Comparison of ENCODE assay signal across 21 cellular contexts in the genomic region with DNA sequence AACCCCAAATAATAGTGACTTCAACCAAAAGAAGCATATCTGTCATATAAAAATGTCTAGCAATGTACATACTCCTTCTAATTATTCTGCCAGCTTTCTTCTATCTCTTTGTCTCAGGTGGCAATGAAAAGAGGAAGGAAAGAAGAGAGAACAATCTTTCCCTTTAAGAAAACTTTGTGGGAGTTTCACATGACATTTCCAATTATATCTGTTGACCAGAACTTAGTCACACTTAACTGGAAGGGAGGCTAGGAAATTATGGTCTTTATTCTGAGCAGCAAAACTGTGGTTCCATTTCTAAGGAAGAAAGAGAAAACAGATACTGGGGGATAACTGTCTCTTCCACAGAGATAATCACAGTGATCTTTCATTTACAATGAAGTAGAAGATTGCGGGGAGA. TPM values are rescaled to one million over a fixed set of nuclear protein-coding genes. Genes with fewer than 3 reads are reported as not detected.
DNase-seq lines count a peak whose midpoint lies in the region; ATAC-seq and TF ChIP-seq lines count a peak whose summit lies in the region.
"Had no signal": no experiment of that assay in that cellular context is flagged by ENCODE, and none has a peak within 500 bp of the region (broad histone marks: within the 10 kb centered on the region; RNA-seq: fewer than 3 reads in every experiment).

No MANE protein-coding gene starts in this region.

- WGBS in transverse colon (ENCODE audit: low coverage in 1 of 2), 2 donors = 71% methylated on average over 1 of the region's 1 CpG; no CpG with 5 or more reads in 1 of the 2 donors
- 80 to 97% (median 92%) methylated on average over 1 of the region's 1 CpG for WGBS in adrenal gland, 4 donors

- H3K27ac Mint-ChIP-seq in stimulated activated naive CD8-positive, alpha-beta T cell treated with anti-CD3 and anti-CD28 coated beads, Interleukin-15, Interleukin-2, amounts not matched to agents 100 ng/mL and 50 ng/mL, for 24 hours = peak overlapping the region; percentile 68
- no peak overlapping the region for H3K27ac Mint-ChIP-seq in stimulated activated naive CD8-positive, alpha-beta T cell treated with anti-CD3 and anti-CD28 coated beads, Interleukin-15, amount 100 ng/mL, for 72 hours
- H3K27ac Mint-ChIP-seq in activated CD4-positive, alpha-beta memory T cell treated with anti-CD3 and anti-CD28 coated beads for 36 hours = peak overlapping the region; percentile 69
- H3K27ac Mint-ChIP-seq: activated naive CD4-positive, alpha-beta T cell treated with anti-CD3 and anti-CD28 coated beads, Interleukin-2, amount 10 ng/mL, durations not matched to agents 7 days and 5 days; CD8-positive, alpha-beta memory T cell; nephron progenitor cell; progenitor cell of endocrine pancreas had no signal

- POLR2A ChIA-PET in activated CD4-positive, alpha-beta memory T cell treated with anti-CD3 and anti-CD28 coated beads for 36 hours (lab: Charles Lee) = no interaction called here

- H3K4me1 ChIP-seq in tibial artery = peaks cover 0 to 16% (median 2%) of the 10 kb centered on the region in 4 donors
- H3K4me1 ChIP-seq in transverse colon = peaks cover 0 to 9% (median 1%) of the 10 kb centered on the region in 4 donors
- H3K4me1 ChIP-seq in adrenal gland (replicated peaks in 1 of 2) = no peaks in the 10 kb centered on the region

- no peak for TF ChIP-seq POLR2A in transverse colon (IDR thresholded peaks at IDR 0.05)
- TF ChIP-seq POLR2A in adrenal gland (IDR thresholded peaks at IDR 0.05) = no peak

- H3K4me3 Mint-ChIP-seq in stimulated activated naive CD8-positive, alpha-beta T cell treated with anti-CD3 and anti-CD28 coated beads, Interleukin-15, Interleukin-2, amounts not matched to agents 100 ng/mL and 50 ng/mL, for 24 hours = no peak overlapping the region
- H3K4me3 Mint-ChIP-seq in stimulated activated naive CD8-positive, alpha-beta T cell treated with anti-CD3 and anti-CD28 coated beads, Interleukin-15, amount 100 ng/mL, for 72 hours = no peak overlapping the region
- no peak overlapping the region for H3K4me3 Mint-ChIP-seq in activated CD4-positive, alpha-beta memory T cell treated with anti-CD3 and anti-CD28 coated beads for 36 hours
- H3K4me3 Mint-ChIP-seq: activated naive CD4-positive, alpha-beta T cell treated with anti-CD3 and anti-CD28 coated beads, Interleukin-2, amount 10 ng/mL, durations not matched to agents 7 days and 5 days; CD8-positive, alpha-beta memory T cell; nephron progenitor cell had no signal

- H3K36me3 Mint-ChIP-seq in stimulated activated naive CD8-positive, alpha-beta T cell treated with anti-CD3 and anti-CD28 coated beads, Interleukin-15, Interleukin-2, amounts not matched to agents 100 ng/mL and 50 ng/mL, for 24 hours (ENCODE audit: low read depth) = no peaks in the 10 kb centered on the region
- H3K36me3 Mint-ChIP-seq in activated CD4-positive, alpha-beta memory T cell treated with anti-CD3 and anti-CD28 coated beads for 36 hours = no peaks in the 10 kb centered on the region
- H3K36me3 Mint-ChIP-seq: activated naive CD4-positive, alpha-beta T cell treated with anti-CD3 and anti-CD28 coated beads, Interleukin-2, amount 10 ng/mL, durations not matched to agents 7 days and 5 days; CD8-positive, alpha-beta memory T cell had no signal

- no peaks in the 10 kb centered on the region for H3K9me3 ChIP-seq in tibial artery
- H3K9me3 ChIP-seq in transverse colon = no peaks in the 10 kb centered on the region
- no peaks in the 10 kb centered on the region for H3K9me3 ChIP-seq in adrenal gland (replicated peaks in 1 of 3)
- H3K9me3 ChIP-seq: MG63, SK-N-SH, thoracic aorta had no signal

- ATAC-seq in stimulated activated naive CD8-positive, alpha-beta T cell treated with anti-CD3 and anti-CD28 coated beads, Interleukin-15, amount 100 ng/mL, for 72 hours = no peak
- ATAC-seq in GM18520 (IDR thresholded peaks at IDR 0.05; ENCODE audit: unreplicated experiment) = no peak
- ATAC-seq: HepG2 had no signal

- no peaks in the 10 kb centered on the region for H3K27me3 ChIP-seq in tibial artery
- no peaks in the 10 kb centered on the region for H3K27me3 ChIP-seq in transverse colon
- no peaks in the 10 kb centered on the region for H3K27me3 ChIP-seq in adrenal gland
- H3K27me3 ChIP-seq: MG63 had no signal

- TF ChIP-seq CTCF in fibroblast of the aortic adventitia (IDR thresholded peaks at IDR 0.05; ENCODE audit: insufficient read depth, low read length) (no peak), tibial artery (IDR thresholded peaks at IDR 0.05) (no peak), transverse colon (IDR thresholded peaks at IDR 0.05) (no peak), adrenal gland (IDR thresholded peaks at IDR 0.05) (no peak)

- DNase-seq in stimulated activated naive CD8-positive, alpha-beta T cell treated with anti-CD3 and anti-CD28 coated beads, Interleukin-15, amount 100 ng/mL, for 72 hours = no peak
- no peak for DNase-seq in activated CD4-positive, alpha-beta memory T cell treated with anti-CD3 and anti-CD28 coated beads for 36 hours
- DNase-seq in fibroblast of the aortic adventitia (ENCODE audit: low read depth) (peak; percentile 6), tibial artery (no peak), transverse colon (no peak), adrenal gland (no peak)
- DNase-seq: activated CD4-positive, alpha-beta T cell treated with anti-CD3 and anti-CD28 coated beads for 4 hours; activated naive CD4-positive, alpha-beta T cell treated with anti-CD3 and anti-CD28 coated beads, Interleukin-2, amount 10 ng/mL, durations not matched to agents 7 days and 5 days; CD8-positive, alpha-beta memory T cell; MG63; NCI-H1694 treated with DMSO at 0.1 percent for 48 hours; NCI-H226; nephron progenitor cell; SK-N-SH; stimulated activated CD8-positive, alpha-beta memory T cell treated with anti-CD3 and anti-CD28 coated beads, Interleukin-4, amount 100 ng/mL, for 48 hours had no signal

- in situ Hi-C loops in transverse colon (cut with MboI; ENCODE audit: low pct_ligation_motif_present in 1 of 4, low pct_unique_long_range_greater_than_20kb in 1 of 4, low sequenced_read_pairs in 3 of 4) = loop anchor here in 1 of 4 donors (10.0 kb wide), 1 partner anchor 48 kb away; no protein-coding TSS in a partner anchor

- H3K9me3 Mint-ChIP-seq in stimulated activated naive CD8-positive, alpha-beta T cell treated with anti-CD3 and anti-CD28 coated beads, Interleukin-15, Interleukin-2, amounts not matched to agents 100 ng/mL and 50 ng/mL, for 24 hours = no peaks in the 10 kb centered on the region
- H3K9me3 Mint-ChIP-seq in stimulated activated naive CD8-positive, alpha-beta T cell treated with anti-CD3 and anti-CD28 coated beads, Interleukin-15, amount 100 ng/mL, for 72 hours = no peaks in the 10 kb centered on the region
- no peaks in the 10 kb centered on the region for H3K9me3 Mint-ChIP-seq in activated CD4-positive, alpha-beta memory T cell treated with anti-CD3 and anti-CD28 coated beads for 36 hours
- H3K9me3 Mint-ChIP-seq: activated naive CD4-positive, alpha-beta T cell treated with anti-CD3 and anti-CD28 coated beads, Interleukin-2, amount 10 ng/mL, durations not matched to agents 7 days and 5 days; CD8-positive, alpha-beta memory T cell had no signal

- no peak overlapping the region for H3K4me3 ChIP-seq in fibroblast of the aortic adventitia (ENCODE audit: low read depth, low read length)
- no peak overlapping the region for H3K4me3 ChIP-seq in tibial artery
- no peak overlapping the region for H3K4me3 ChIP-seq in transverse colon
- H3K4me3 ChIP-seq in adrenal gland = no peak overlapping the region
- H3K4me3 ChIP-seq: coronary artery, MG63, thoracic aorta had no signal

- H3K36me3 ChIP-seq in tibial artery (no peaks in the 10 kb centered on the region), transverse colon (no peaks in the 10 kb centered on the region), adrenal gland (replicated peaks in 1 of 2) (no peaks in the 10 kb centered on the region)
- H3K36me3 ChIP-seq: MG63, thoracic aorta had no signal

- peak overlapping the region; percentile 18 to 54 for H3K27ac ChIP-seq in tibial artery
- no peak overlapping the region for H3K27ac ChIP-seq in transverse colon
- no peak overlapping the region for H3K27ac ChIP-seq in adrenal gland

- peaks cover 19% of the 10 kb centered on the region for H3K4me1 Mint-ChIP-seq in stimulated activated naive CD8-positive, alpha-beta T cell treated with anti-CD3 and anti-CD28 coated beads, Interleukin-15, Interleukin-2, amounts not matched to agents 100 ng/mL and 50 ng/mL, for 24 hours (ENCODE audit: low read depth)
- H3K4me1 Mint-ChIP-seq in stimulated activated naive CD8-positive, alpha-beta T cell treated with anti-CD3 and anti-CD28 coated beads, Interleukin-15, amount 100 ng/mL, for 72 hours = no peaks in the 10 kb centered on the region
- H3K4me1 Mint-ChIP-seq in activated CD4-positive, alpha-beta memory T cell treated with anti-CD3 and anti-CD28 coated beads for 36 hours (ENCODE audit: low read depth) = peaks cover 13% of the 10 kb centered on the region
- H3K4me1 Mint-ChIP-seq: activated naive CD4-positive, alpha-beta T cell treated with anti-CD3 and anti-CD28 coated beads, Interleukin-2, amount 10 ng/mL, durations not matched to agents 7 days and 5 days; CD8-positive, alpha-beta memory T cell; nephron progenitor cell had no signal

- TF ChIP-seq EP300 in transverse colon (IDR thresholded peaks at IDR 0.05; ENCODE audit: low read depth) = no peak

- intact Hi-C loops in activated CD4-positive, alpha-beta memory T cell treated with anti-CD3 and anti-CD28 coated beads for 36 hours (cut with micrococcal nuclease) = no loop called here
- intact Hi-C loops in tibial artery (cut with DNase I; ENCODE audit: low total_unique reads) (no loop called here), transverse colon (cut with DNase I; ENCODE audit: low total_unique reads) (no loop called here), adrenal gland (cut with DNase I) (no loop called here)

- H3K27me3 Mint-ChIP-seq in stimulated activated naive CD8-positive, alpha-beta T cell treated with anti-CD3 and anti-CD28 coated beads, Interleukin-15, Interleukin-2, amounts not matched to agents 100 ng/mL and 50 ng/mL, for 24 hours = no peaks in the 10 kb centered on the region
- peaks cover 2% of the 10 kb centered on the region for H3K27me3 Mint-ChIP-seq in stimulated activated naive CD8-positive, alpha-beta T cell treated with anti-CD3 and anti-CD28 coated beads, Interleukin-15, amount 100 ng/mL, for 72 hours
- H3K27me3 Mint-ChIP-seq in activated CD4-positive, alpha-beta memory T cell treated with anti-CD3 and anti-CD28 coated beads for 36 hours = peaks cover 3% of the 10 kb centered on the region
- H3K27me3 Mint-ChIP-seq: activated naive CD4-positive, alpha-beta T cell treated with anti-CD3 and anti-CD28 coated beads, Interleukin-2, amount 10 ng/mL, durations not matched to agents 7 days and 5 days; progenitor cell of endocrine pancreas had no signal

- CTCF ChIA-PET in activated CD4-positive, alpha-beta memory T cell treated with anti-CD3 and anti-CD28 coated beads for 36 hours (lab: Charles Lee) = no interaction called here

RNA-seq across cellular contexts. Expression of a gene that starts 12.9 kb away (rescaled TPM):
- 10 to 100 TPM; 14.8 to 16.8 TPM for total RNA-seq in activated CD4-positive, alpha-beta memory T cell treated with anti-CD3 and anti-CD28 coated beads for 36 hours
- 4.7 and 9.6 TPM in 2 replicates for total RNA-seq in fibroblast of the aortic adventitia (ENCODE audit: low replicate concordance)
- 100 to 1,000 TPM; 104 to 425 (median 289) TPM for total RNA-seq in transverse colon
- 10 to 100 TPM; 27.7 to 93.0 (median 78.4) TPM for total RNA-seq in adrenal gland
- 10 to 100 TPM; 15.5 to 47.7 (median 23.6) TPM for polyA plus RNA-seq in adrenal gland

Comparison
In these comparisons a context has a peak if more than half of its experiments do, and no peak if none do; other contexts are left out.
1. H3K27ac Mint-ChIP-seq: peak in stimulated activated naive CD8-positive, alpha-beta T cell treated with anti-CD3 and anti-CD28 coated beads, Interleukin-15, Interleukin-2, amounts not matched to agents 100 ng/mL and 50 ng/mL, for 24 hours (single experiment) and activated CD4-positive, alpha-beta memory T cell treated with anti-CD3 and anti-CD28 coated beads for 36 hours (single experiment); none in stimulated activated naive CD8-positive, alpha-beta T cell treated with anti-CD3 and anti-CD28 coated beads, Interleukin-15, amount 100 ng/mL, for 72 hours (0 of 2).
2. H3K27ac ChIP-seq: peak in tibial artery (2 of 2); none in transverse colon (0 of 4) and adrenal gland (0 of 5).